In genomic region chr1:109427171-109427467, GRCh38 we compare ENCODE assay signal across 1 cellular context.
TF ChIP-seq lines count a peak whose summit lies in the region.

No MANE protein-coding gene starts in this region.

TF ChIP-seq in SK-N-SH, 30 proteins besides CTCF, POLR2A, EP300 and RAD21 (continued from another document):
- no peak for TF ChIP-seq USF2 (IDR thresholded peaks at IDR 0.05; ENCODE audit: borderline replicate concordance, low read depth, low read length)
- TF ChIP-seq REST (IDR thresholded peaks at IDR 0.05; ENCODE audit: low read depth, low read length): no peak
- TF ChIP-seq RFX5 (IDR thresholded peaks at IDR 0.05; ENCODE audit: low read length): no peak
- TF ChIP-seq MAX (IDR thresholded peaks at IDR 0.05; ENCODE audit: low read depth): no peak
- TF ChIP-seq YY1 (IDR thresholded peaks at IDR 0.05; ENCODE audit: low read depth): no peak
- no peak for TF ChIP-seq EZH2phosphoT487 (IDR thresholded peaks at IDR 0.05; ENCODE audit: borderline replicate concordance, low read depth)
- no peak for TF ChIP-seq RCOR1 (IDR thresholded peaks at IDR 0.05; ENCODE audit: low read length)
- no peak for TF ChIP-seq RXRA (IDR thresholded peaks at IDR 0.05; ENCODE audit: borderline replicate concordance, low read depth)
- no peak for TF ChIP-seq NFIC (IDR thresholded peaks at IDR 0.05; ENCODE audit: borderline replicate concordance)
TF ChIP-seq in SK-N-SH: peak in this region for 0.
